ENCODE assay signal across 37 cellular contexts in genomic region chr7:135492151-135492550, GRCh38.
"Had no signal": no experiment of that assay in that cellular context is flagged by ENCODE, and none has a peak within 500 bp of the region (broad histone marks: within the 10 kb centered on the region; RNA-seq: fewer than 3 reads in every experiment).

No MANE protein-coding gene starts in this region.

- ATAC-seq: activated CD8-positive, alpha-beta T cell treated with anti-CD3 and anti-CD28 coated beads for 36 hours; activated naive CD8-positive, alpha-beta T cell treated with anti-CD3 and anti-CD28 coated beads, Interleukin-2, amount 50 U/mL, for 24 hours; activated T-cell treated with anti-CD3 and anti-CD28 coated beads, Interleukin-2, amount 50 U/mL, for 4 hours had no signal

- H3K9me3 ChIP-seq: ascending aorta had no signal

- DNase-seq: activated B cell treated with CpG ODN at 0.5 μM for 24 hours; activated CD4-positive, alpha-beta memory T cell treated with anti-CD3 and anti-CD28 coated beads for 36 hours; activated CD4-positive, alpha-beta T cell treated with anti-CD3 and anti-CD28 coated beads for 48 hours; activated CD4-positive, alpha-beta T cell treated with anti-CD3 and anti-CD28 coated beads, Interleukin-2, amount 50 U/mL, for 1 hour; activated CD4-positive, alpha-beta T cell treated with anti-CD3 and anti-CD28 coated beads, Interleukin-2, amount 50 U/mL, for 4 hours; activated CD8-positive, alpha-beta memory T cell treated with anti-CD3 and anti-CD28 coated beads, Interleukin-2, amount 50 U/mL, for 4 hours; activated CD8-positive, alpha-beta T cell treated with anti-CD3 and anti-CD28 coated beads for 36 hours; activated effector memory CD4-positive, alpha-beta T cell treated with Interleukin-2 at 50 U/mL for 16 hours; activated gamma-delta T cell; activated naive CD4-positive, alpha-beta T cell treated with anti-CD3 and anti-CD28 coated beads, Interleukin-2, amount 10 ng/mL, durations not matched to agents 7 days and 5 days; activated naive CD4-positive, alpha-beta T cell treated with Interleukin-2 at 50 U/mL for 16 hours; activated naive CD8-positive, alpha-beta T cell treated with anti-CD3 and anti-CD28 coated beads, Interleukin-2, amount 10 ng/mL, durations not matched to agents 7 days and 5 days; activated naive CD8-positive, alpha-beta T cell treated with anti-CD3 and anti-CD28 coated beads, Interleukin-2, amount 50 U/mL, for 24 hours; activated T-cell treated with anti-CD3 and anti-CD28 coated beads for 4 hours; activated T-cell treated with anti-CD3 and anti-CD28 coated beads, Interleukin-2, amount 50 U/mL, for 1 hour; activated T-cell treated with anti-CD3 and anti-CD28 coated beads, Interleukin-2, amount 50 U/mL, for 4 hours; activated T-cell treated with anti-CD3 and anti-CD28 coated beads, Interleukin-2, amount 50 U/mL, for 72 hours; amygdala; anterior cingulate cortex; caudate nucleus; cerebellar nuclear complex; SW 1271; T-helper 1 cell; T-helper 9 cell had no signal

- H3K27me3 Mint-ChIP-seq: activated B cell treated with CpG ODN at 0.5 μM for 24 hours; activated CD4-positive, alpha-beta memory T cell treated with anti-CD3 and anti-CD28 coated beads for 36 hours; activated CD8-positive, alpha-beta T cell treated with anti-CD3 and anti-CD28 coated beads for 36 hours; activated naive CD4-positive, alpha-beta T cell treated with anti-CD3 and anti-CD28 coated beads, Interleukin-2, amount 10 ng/mL, durations not matched to agents 7 days and 5 days; activated naive CD4-positive, alpha-beta T cell treated with anti-CD3 and anti-CD28 coated beads, Interleukin-2, amount 50 U/mL, for 24 hours; activated naive CD8-positive, alpha-beta T cell; activated naive CD8-positive, alpha-beta T cell treated with anti-CD3 and anti-CD28 coated beads, Interleukin-2, amount 10 ng/mL, durations not matched to agents 7 days and 5 days; activated naive CD8-positive, alpha-beta T cell treated with anti-CD3 and anti-CD28 coated beads, Interleukin-2, amount 50 U/mL, for 24 hours; brain; central memory CD8-positive, alpha-beta T cell had no signal

- H3K4me3 Mint-ChIP-seq: activated B cell treated with CpG ODN at 0.5 μM for 24 hours; activated CD4-positive, alpha-beta memory T cell treated with anti-CD3 and anti-CD28 coated beads for 36 hours; activated CD8-positive, alpha-beta T cell treated with anti-CD3 and anti-CD28 coated beads for 36 hours; activated naive CD4-positive, alpha-beta T cell treated with anti-CD3 and anti-CD28 coated beads, Interleukin-2, amount 10 ng/mL, durations not matched to agents 7 days and 5 days; activated naive CD4-positive, alpha-beta T cell treated with anti-CD3 and anti-CD28 coated beads, Interleukin-2, amount 50 U/mL, for 24 hours; activated naive CD8-positive, alpha-beta T cell; activated naive CD8-positive, alpha-beta T cell treated with anti-CD3 and anti-CD28 coated beads, Interleukin-2, amount 10 ng/mL, durations not matched to agents 7 days and 5 days; activated naive CD8-positive, alpha-beta T cell treated with anti-CD3 and anti-CD28 coated beads, Interleukin-2, amount 50 U/mL, for 24 hours; activated T-cell treated with anti-CD3 and anti-CD28 coated beads, Interleukin-2, amount 50 U/mL, for 4 hours; activated T-cell treated with anti-CD3 and anti-CD28 coated beads, Interleukin-2, amount 50 U/mL, for 72 hours; activated T-helper 1 cell treated with anti-CD3 and anti-CD28 coated beads, Interleukin-12 subunit alpha, Interleukin-12 subunit beta, Interleukin-2, Interleukin-4 antibody, amounts not matched to agents 30 ng/mL and 10 ng/mL and 1 ng/mL, durations not matched to agents 14 hours and 24 hours and 36 hours; brain; central memory CD8-positive, alpha-beta T cell; T-helper 1 cell treated with Interleukin-12 subunit alpha and Interleukin-12 subunit beta and Interleukin-4 antibody, amounts not matched to agents 30 μg/mL and 1 μg/mL, for 36 hours; T-helper 2 cell treated with Interferon-gamma antibody and Interleukin-4, amounts not matched to agents 5 μg/mL and 100 μg/mL, for 36 hours had no signal

- H3K36me3 ChIP-seq: ascending aorta, cardiac muscle cell had no signal

- H3K4me1 Mint-ChIP-seq: activated naive CD4-positive, alpha-beta T cell treated with anti-CD3 and anti-CD28 coated beads, Interleukin-2, amount 10 ng/mL, durations not matched to agents 7 days and 5 days; brain had no signal

- H3K9me3 Mint-ChIP-seq: activated B cell treated with CpG ODN at 0.5 μM for 24 hours; activated CD4-positive, alpha-beta memory T cell treated with anti-CD3 and anti-CD28 coated beads for 36 hours; activated CD8-positive, alpha-beta T cell treated with anti-CD3 and anti-CD28 coated beads for 36 hours; activated naive CD4-positive, alpha-beta T cell treated with anti-CD3 and anti-CD28 coated beads, Interleukin-2, amount 10 ng/mL, durations not matched to agents 7 days and 5 days; activated naive CD4-positive, alpha-beta T cell treated with anti-CD3 and anti-CD28 coated beads, Interleukin-2, amount 50 U/mL, for 24 hours; activated naive CD8-positive, alpha-beta T cell treated with anti-CD3 and anti-CD28 coated beads, Interleukin-2, amount 10 ng/mL, durations not matched to agents 7 days and 5 days; activated naive CD8-positive, alpha-beta T cell treated with anti-CD3 and anti-CD28 coated beads, Interleukin-2, amount 50 U/mL, for 24 hours; activated T-cell treated with anti-CD3 and anti-CD28 coated beads, Interleukin-2, amount 50 U/mL, for 4 hours; activated T-cell treated with anti-CD3 and anti-CD28 coated beads, Interleukin-2, amount 50 U/mL, for 72 hours; activated T-helper 1 cell treated with anti-CD3 and anti-CD28 coated beads, Interleukin-12 subunit alpha, Interleukin-12 subunit beta, Interleukin-2, Interleukin-4 antibody, amounts not matched to agents 30 ng/mL and 10 ng/mL and 1 ng/mL, durations not matched to agents 14 hours and 24 hours and 36 hours; activated T-helper 2 cell treated with anti-CD3 and anti-CD28 coated beads, Interferon-gamma antibody, Interleukin-2, Interleukin-4, amounts not matched to agents 10 μg/mL and 5 μg/mL and 100 μg/mL, durations not matched to agents 14 hours and 24 hours and 36 hours; central memory CD8-positive, alpha-beta T cell; T-helper 1 cell treated with Interleukin-12 subunit alpha and Interleukin-12 subunit beta and Interleukin-4 antibody, amounts not matched to agents 30 μg/mL and 1 μg/mL, for 36 hours; T-helper 2 cell treated with Interferon-gamma antibody and Interleukin-4, amounts not matched to agents 5 μg/mL and 100 μg/mL, for 36 hours had no signal

- H3K27ac ChIP-seq: ascending aorta, cardiac muscle cell, VCaP had no signal

- H3K27me3 ChIP-seq: ascending aorta, cardiac muscle cell had no signal

- FAIRE-seq: bronchial epithelial cell, TTC549 had no signal

- H3K4me3 ChIP-seq: ascending aorta, cardiac muscle cell had no signal

- H3K4me1 ChIP-seq: ascending aorta had no signal

- H3K36me3 Mint-ChIP-seq: activated CD4-positive, alpha-beta memory T cell treated with anti-CD3 and anti-CD28 coated beads for 36 hours; activated naive CD8-positive, alpha-beta T cell had no signal

- H3K27ac Mint-ChIP-seq: activated B cell treated with CpG ODN at 0.5 μM for 24 hours; activated CD4-positive, alpha-beta memory T cell treated with anti-CD3 and anti-CD28 coated beads for 36 hours; activated CD8-positive, alpha-beta T cell treated with anti-CD3 and anti-CD28 coated beads for 36 hours; activated naive CD4-positive, alpha-beta T cell treated with anti-CD3 and anti-CD28 coated beads, Interleukin-2, amount 10 ng/mL, durations not matched to agents 7 days and 5 days; activated naive CD4-positive, alpha-beta T cell treated with anti-CD3 and anti-CD28 coated beads, Interleukin-2, amount 50 U/mL, for 24 hours; activated naive CD8-positive, alpha-beta T cell; activated naive CD8-positive, alpha-beta T cell treated with anti-CD3 and anti-CD28 coated beads, Interleukin-2, amount 10 ng/mL, durations not matched to agents 7 days and 5 days; activated naive CD8-positive, alpha-beta T cell treated with anti-CD3 and anti-CD28 coated beads, Interleukin-2, amount 50 U/mL, for 24 hours; activated T-cell treated with anti-CD3 and anti-CD28 coated beads, Interleukin-2, amount 50 U/mL, for 72 hours; activated T-helper 1 cell treated with anti-CD3 and anti-CD28 coated beads, Interleukin-12 subunit alpha, Interleukin-12 subunit beta, Interleukin-2, Interleukin-4 antibody, amounts not matched to agents 30 ng/mL and 10 ng/mL and 1 ng/mL, durations not matched to agents 14 hours and 24 hours and 36 hours; activated T-helper 2 cell treated with anti-CD3 and anti-CD28 coated beads, Interferon-gamma antibody, Interleukin-2, Interleukin-4, amounts not matched to agents 10 μg/mL and 5 μg/mL and 100 μg/mL, durations not matched to agents 14 hours and 24 hours and 36 hours; brain; T-helper 1 cell treated with Interleukin-12 subunit alpha and Interleukin-12 subunit beta and Interleukin-4 antibody, amounts not matched to agents 30 μg/mL and 1 μg/mL, for 36 hours; T-helper 2 cell treated with Interferon-gamma antibody and Interleukin-4, amounts not matched to agents 5 μg/mL and 100 μg/mL, for 36 hours had no signal
